Comparison of ENCODE assay signal across 16 cellular contexts in the genomic region with DNA sequence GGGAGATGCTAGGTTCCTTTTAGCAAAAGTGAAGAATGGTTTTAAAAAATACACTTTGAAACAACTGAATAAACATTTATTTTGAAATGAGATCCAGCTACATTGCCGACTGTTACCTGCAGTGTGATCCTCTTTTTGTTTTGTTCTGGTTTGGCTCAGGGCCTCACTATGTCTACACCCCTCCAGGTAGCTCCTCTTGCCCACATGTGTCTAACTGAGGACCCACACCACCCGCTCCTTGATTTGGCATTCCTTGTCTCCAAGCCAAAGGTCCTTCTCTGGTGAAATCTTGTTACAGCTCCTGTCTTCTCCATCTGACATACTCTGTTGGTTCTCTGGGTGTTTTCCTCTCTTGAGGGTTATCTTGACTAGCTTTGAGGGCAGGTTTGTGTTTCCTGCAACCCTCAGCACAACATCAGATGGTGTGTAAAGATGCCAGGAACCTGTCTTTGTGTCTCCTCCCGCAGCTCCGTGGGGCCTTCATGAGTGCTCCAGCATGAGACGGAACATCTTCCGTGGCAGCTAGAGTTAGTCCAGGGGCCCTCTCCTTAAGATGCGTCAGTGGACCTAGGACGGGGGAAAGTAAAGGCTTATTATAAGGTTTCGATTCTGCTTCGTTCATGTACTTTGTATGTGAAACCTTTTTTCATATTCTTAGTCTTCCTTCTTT. TPM values are rescaled to one million over a fixed set of nuclear protein-coding genes. Genes with fewer than 3 reads are reported as not detected.
A peak's percentile ranks its signal among the peaks of the same experiment; 100 is the strongest.
DNase-seq lines count a peak whose midpoint lies in the region; ATAC-seq and TF ChIP-seq lines count a peak whose summit lies in the region.
"Had no signal": no experiment of that assay in that cellular context is flagged by ENCODE, and none has a peak within 500 bp of the region (broad histone marks: within the 10 kb centered on the region; RNA-seq: fewer than 3 reads in every experiment).

No MANE protein-coding gene starts in this region.

- H3K36me3 ChIP-seq in thymus (ENCODE audit: control insufficient read depth, insufficient read depth), result no peaks in the 10 kb centered on the region
- H3K36me3 ChIP-seq in BE2C, result no peaks in the 10 kb centered on the region
- H3K36me3 ChIP-seq: brain microvascular endothelial cell, HAP-1, sigmoid colon had no signal

- H3K27me3 ChIP-seq in thymus (ENCODE audit: control insufficient read depth, insufficient read depth), result no peaks in the 10 kb centered on the region
- no peaks in the 10 kb centered on the region for H3K27me3 ChIP-seq in BE2C
- H3K27me3 ChIP-seq: brain microvascular endothelial cell, sigmoid colon had no signal

- H3K27me3 Mint-ChIP-seq in activated T-cell treated with anti-CD3 and anti-CD28 coated beads, Interleukin-2, amount 50 U/mL, for 4 hours (ENCODE audit: low read depth), result no peaks in the 10 kb centered on the region
- H3K27me3 Mint-ChIP-seq in endothelial cell (ENCODE audit: unreplicated experiment), result peaks cover 1% of the 10 kb centered on the region

- no peaks in the 10 kb centered on the region for H3K9me3 Mint-ChIP-seq in activated T-cell treated with anti-CD3 and anti-CD28 coated beads, Interleukin-2, amount 50 U/mL, for 4 hours
- H3K9me3 Mint-ChIP-seq in endothelial cell (ENCODE audit: unreplicated experiment), result no peaks in the 10 kb centered on the region
- H3K9me3 Mint-ChIP-seq: neural crest cell had no signal

- WGBS in thymus, result 88% methylated on average over 10 of the region's 10 CpGs

- peak overlapping the region; percentile 49 for H3K27ac ChIP-seq in thymus (ENCODE audit: low read depth)
- H3K27ac ChIP-seq: brain microvascular endothelial cell, sigmoid colon had no signal

- H3K4me1 ChIP-seq in thymus (ENCODE audit: control insufficient read depth, insufficient read depth, low read length) (peaks cover 2% of the 10 kb centered on the region), BE2C (no peaks in the 10 kb centered on the region; the same call in 1 of the 2 replicates)

- TF ChIP-seq CTCF in endothelial cell (IDR thresholded peaks at IDR 0.05; ENCODE audit: unreplicated experiment) (no peak), BE2C (IDR thresholded peaks at IDR 0.05; ENCODE audit: low read depth, low read length) (no peak)

- peak overlapping the region; percentile 84 for H3K27ac Mint-ChIP-seq in endothelial cell (ENCODE audit: unreplicated experiment)

- peaks cover 4% of the 10 kb centered on the region for H3K36me3 Mint-ChIP-seq in activated T-cell treated with anti-CD3 and anti-CD28 coated beads, Interleukin-2, amount 50 U/mL, for 4 hours (ENCODE audit: insufficient read depth)
- peaks cover 5% of the 10 kb centered on the region for H3K36me3 Mint-ChIP-seq in endothelial cell (ENCODE audit: low read depth, unreplicated experiment)

- peak; percentile 44 for DNase-seq in stimulated activated CD4-positive, alpha-beta T cell treated with anti-CD3 and anti-CD28 coated beads, Interleukin-1b, Interleukin-23, amount 100 ng/mL, for 48 hours
- no peak for DNase-seq in stimulated activated CD4-positive, alpha-beta T cell treated with anti-CD3 and anti-CD28 coated beads, Interleukin-12 subunit alpha, Interleukin-12 subunit beta, amount 100 ng/mL, for 4 hours
- DNase-seq in activated T-cell treated with anti-CD3 and anti-CD28 coated beads, Interleukin-2, amount 50 U/mL, for 4 hours, result peak; percentile 16
- DNase-seq in endothelial cell (ENCODE audit: low spot score), result no peak
- DNase-seq in COLO829 (ENCODE audit: low spot score), result no peak
- DNase-seq in NCI-H510A treated with DMSO at 0.1 percent for 48 hours (lab: John Stamatoyannopoulos, UW), result no peak
- DNase-seq in BE2C, result no peak
- DNase-seq: brain microvascular endothelial cell; effector CD8-positive, alpha-beta T cell; NCI-H1436; NCI-H510A; sigmoid colon; SK-N-SH had no signal

- ATAC-seq in activated T-cell treated with anti-CD3 and anti-CD28 coated beads, Interleukin-2, amount 50 U/mL, for 4 hours, result peak; percentile 55 to 64

- H3K9me3 ChIP-seq in thymus (ENCODE audit: control insufficient read depth) (no peaks in the 10 kb centered on the region), BE2C (no peaks in the 10 kb centered on the region)
- H3K9me3 ChIP-seq: HAP-1, sigmoid colon, SK-N-SH had no signal

- no peak overlapping the region for H3K4me3 ChIP-seq in thymus (ENCODE audit: low read length)
- H3K4me3 ChIP-seq in BE2C (ENCODE audit: low read depth, low read length), result no peak overlapping the region
- H3K4me3 ChIP-seq: HAP-1, sigmoid colon had no signal

- H3K4me1 Mint-ChIP-seq in activated T-cell treated with anti-CD3 and anti-CD28 coated beads, Interleukin-2, amount 50 U/mL, for 4 hours (ENCODE audit: low read depth), result peaks cover 84% of the 10 kb centered on the region
- peaks cover 58% of the 10 kb centered on the region for H3K4me1 Mint-ChIP-seq in endothelial cell (ENCODE audit: unreplicated experiment)

- H3K4me3 Mint-ChIP-seq in activated T-cell treated with anti-CD3 and anti-CD28 coated beads, Interleukin-2, amount 50 U/mL, for 4 hours, result peak overlapping the region; percentile 62
- H3K4me3 Mint-ChIP-seq in endothelial cell (ENCODE audit: unreplicated experiment), result no peak overlapping the region
- H3K4me3 Mint-ChIP-seq: neural crest cell had no signal

RNA-seq across cellular contexts. Expression of gene MAP4K4, which starts 32.1 kb away (rescaled TPM):
- 10 to 100 TPM; 30.7 to 36.9 (median 34.7) TPM for total RNA-seq in activated T-cell treated with anti-CD3 and anti-CD28 coated beads, Interleukin-2, amount 50 U/mL, for 4 hours
- total RNA-seq in endothelial cell (ENCODE audit: unreplicated experiment), result 427 TPM
- polyA plus RNA-seq in thymus, result 22.4 TPM
- 31.0 TPM for polyA plus RNA-seq in BE2C (2012; ENCODE audit: insufficient read depth, insufficient read length, low read depth)

Comparison
In these comparisons a context has a peak if more than half of its experiments do, and no peak if none do; other contexts are left out.
1. DNase-seq: peak in stimulated activated CD4-positive, alpha-beta T cell treated with anti-CD3 and anti-CD28 coated beads, Interleukin-1b, Interleukin-23, amount 100 ng/mL, for 48 hours (single experiment) and activated T-cell treated with anti-CD3 and anti-CD28 coated beads, Interleukin-2, amount 50 U/mL, for 4 hours (single experiment); none in stimulated activated CD4-positive, alpha-beta T cell treated with anti-CD3 and anti-CD28 coated beads, Interleukin-12 subunit alpha, Interleukin-12 subunit beta, amount 100 ng/mL, for 4 hours (single experiment), endothelial cell (single experiment), COLO829 (single experiment), NCI-H510A treated with DMSO at 0.1 percent for 48 hours (single experiment) and BE2C (single experiment).
2. RNA of gene MAP4K4, which starts 32.1 kb away (total RNA-seq): 427 TPM in endothelial cell (single experiment); 30.7 to 36.9 TPM in activated T-cell treated with anti-CD3 and anti-CD28 coated beads, Interleukin-2, amount 50 U/mL, for 4 hours; every median in the first group is over 10 times any median in the second.